In the genomic region with DNA sequence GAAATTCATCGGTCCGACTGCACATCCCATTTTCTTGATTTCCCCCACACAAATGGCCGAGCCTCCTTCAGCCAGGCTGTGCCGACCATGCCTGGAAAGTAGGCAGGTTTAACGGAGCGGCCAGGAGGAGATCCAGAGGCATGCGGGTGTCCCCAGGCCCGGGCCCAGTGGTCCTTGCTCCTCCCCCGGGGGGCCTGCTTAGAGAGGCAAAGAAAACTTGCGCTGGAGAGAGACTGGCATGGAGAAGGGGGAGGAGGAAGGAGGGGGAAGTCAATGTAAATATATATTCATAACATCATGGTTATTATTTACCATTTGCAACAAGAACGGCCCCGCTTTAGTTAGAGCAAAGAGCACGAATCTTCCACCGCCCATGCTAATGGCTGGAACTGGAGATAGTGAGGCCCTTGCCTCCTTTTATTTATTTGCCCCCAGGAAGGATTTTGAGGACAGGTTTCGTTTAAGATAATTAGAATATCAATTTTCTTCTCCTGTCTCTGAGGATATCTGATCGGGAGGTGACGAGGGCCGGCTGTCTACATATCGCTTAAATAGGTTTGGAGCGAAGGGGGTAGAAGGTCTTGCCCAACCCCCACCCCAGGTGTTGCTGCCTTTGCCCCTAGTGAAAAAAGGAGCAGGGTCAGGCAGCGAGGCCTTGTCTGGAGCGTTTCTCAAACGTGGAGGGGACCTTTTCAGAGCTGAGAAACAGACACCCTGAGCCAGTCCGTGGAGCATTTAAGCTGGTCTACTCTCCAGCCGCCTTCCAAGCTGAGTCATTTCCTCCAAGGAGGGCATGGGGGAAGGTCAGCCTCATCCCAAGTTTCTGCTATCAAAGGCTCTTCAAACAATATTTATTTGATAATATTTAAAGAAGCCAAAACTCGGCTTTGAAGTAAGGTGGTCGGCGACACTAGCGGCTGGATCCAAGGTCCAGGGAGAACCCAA, we compare ENCODE assay signal across 2 cellular contexts.
TF ChIP-seq lines count a peak whose summit lies in the region.

No MANE protein-coding gene starts in this region.

TF ChIP-seq in GM23338, 12 proteins besides CTCF, POLR2A, EP300 and RAD21:
- TF ChIP-seq CREB1 (CRISPR knock-in tag; IDR thresholded peaks at IDR 0.05; ENCODE audit: low read depth) = no peak
- TF ChIP-seq EZH2 (IDR thresholded peaks at IDR 0.05; ENCODE audit: low read depth, unreplicated experiment) = peak; percentile 78

TF ChIP-seq in endothelial cell of umbilical vein, 7 proteins besides CTCF, POLR2A, EP300 and RAD21:
- TF ChIP-seq FOS (IDR thresholded peaks at IDR 0.05; ENCODE audit: borderline replicate concordance, insufficient read depth, low read length) (peak; percentile 20), POLR2AphosphoS5 (IDR thresholded peaks at IDR 0.05; ENCODE audit: insufficient read depth, low read depth, low read length) (no peak)
TF ChIP-seq in endothelial cell of umbilical vein: peak in this region for 1.
